In genomic region chr9:116980582-116980981, GRCh38 we compare ENCODE assay signal across 16 cellular contexts.
DNase-seq lines count a peak whose midpoint lies in the region; ATAC-seq, FAIRE-seq and TF ChIP-seq lines count a peak whose summit lies in the region.
"Had no signal": no experiment of that assay in that cellular context is flagged by ENCODE, and none has a peak within 500 bp of the region (broad histone marks: within the 10 kb centered on the region; RNA-seq: fewer than 3 reads in every experiment).

No MANE protein-coding gene starts in this region.

- no peak overlapping the region for H2BK15ac ChIP-seq in IMR-90 (ENCODE audit: low read depth, low read length)
- H2BK15ac ChIP-seq in H1 (ENCODE audit: low read length), result no peak overlapping the region

- H3K56ac ChIP-seq in IMR-90 (ENCODE audit: extremely low read depth, insufficient read depth, low read length) (no peak overlapping the region), H1 (replicated peaks; ENCODE audit: insufficient read length, low read depth, low read length) (no peak overlapping the region)

- H3K9ac ChIP-seq in IMR-90 (ENCODE audit: low read depth, low read length), result no peak overlapping the region
- no peak overlapping the region for H3K9ac ChIP-seq in H1 (replicated peaks in 1 of 4; ENCODE audit: extremely low read depth in 1 of 4, low read depth in 3 of 4, low read length in 3 of 4)
- no peak overlapping the region for H3K9ac ChIP-seq in neural cell (ENCODE audit: low read length)
- H3K9ac ChIP-seq: BLaER1 had no signal

- H3K79me2 ChIP-seq in H1 (ENCODE audit: control insufficient read depth in 1 of 2, insufficient read depth in 2 of 2, low read length in 2 of 2) (no peaks in the 10 kb centered on the region), neural cell (replicated peaks; ENCODE audit: insufficient read depth, low read length) (no peaks in the 10 kb centered on the region)

- BruUV-seq in IMR-90 (replicated peaks; lab: Mats Ljungman, UMichigan), result no TSS peak

- TF ChIP-seq RAD21 in A549 (conservative IDR thresholded peaks at IDR 0.05 in 1 of 2, IDR thresholded peaks at IDR 0.05 in 1 of 2) (no peak), IMR-90 (IDR thresholded peaks at IDR 0.05; ENCODE audit: low read length) (no peak), H1 (IDR thresholded peaks at IDR 0.05 in 1 of 2, conservative IDR thresholded peaks at IDR 0.05 in 1 of 2; ENCODE audit: low read depth in 2 of 2, low read length in 2 of 2) (no peak), neural cell (conservative IDR thresholded peaks at IDR 0.05) (peak; percentile 20)

- H3K23ac ChIP-seq in IMR-90 (ENCODE audit: low read depth, low read length) (no peak overlapping the region), H1 (ENCODE audit: insufficient read length) (no peak overlapping the region)

- DNase-seq in A549 (ENCODE audit: low read depth in 1 of 2, low spot score in 1 of 2) (no peak), IMR-90 (no peak), H1 (ENCODE audit: low read depth in 1 of 2, low spot score in 2 of 2) (no peak), NCI-H748 treated with DMSO at 0.1 percent for 48 hours (lab: John Stamatoyannopoulos, UW) (no peak), pons (ENCODE audit: low spot score) (no peak)
- DNase-seq: AML-193; Calu3; CD8-positive, alpha-beta T cell; DMS79 treated with DMSO at 0.1 percent for 48 hours; GF-D8; GOT3; H9 had no signal

- intact Hi-C loops in IMR-90 (cut with micrococcal nuclease), result no loop called here

- ATAC-seq in A549, result no peak
- ATAC-seq in IMR-90 (ENCODE audit: low read depth), result no peak
- ATAC-seq: CD8-positive, alpha-beta T cell had no signal

- H4K20me1 ChIP-seq in IMR-90 (ENCODE audit: insufficient read depth, low read length) (no peaks in the 10 kb centered on the region), H1 (replicated peaks in 1 of 2; ENCODE audit: control insufficient read depth in 1 of 2, insufficient read depth in 2 of 2, low read length in 2 of 2) (no peaks in the 10 kb centered on the region), neural cell (ENCODE audit: insufficient read depth) (no peaks in the 10 kb centered on the region)
- H4K20me1 ChIP-seq: BLaER1 had no signal

- H3K27ac ChIP-seq in A549, result no peak overlapping the region
- H3K27ac ChIP-seq in IMR-90 (ENCODE audit: insufficient read depth, low read length), result no peak overlapping the region
- no peak overlapping the region for H3K27ac ChIP-seq in H1 (ENCODE audit: low read depth, low read length)
- peak overlapping the region; percentile 29 for H3K27ac ChIP-seq in neural cell (ENCODE audit: low read length)
- H3K27ac ChIP-seq: BLaER1 had no signal

- H4K8ac ChIP-seq in IMR-90 (ENCODE audit: low read depth in 2 of 2, low read length in 2 of 2) (no peak overlapping the region), H1 (ENCODE audit: extremely low read depth, insufficient read depth, low read length) (no peak overlapping the region)

- H3K4me1 ChIP-seq in A549, result peaks cover 21% of the 10 kb centered on the region
- H3K4me1 ChIP-seq in IMR-90 (ENCODE audit: control insufficient read depth, insufficient read depth, low read length), result no peaks in the 10 kb centered on the region
- peaks cover under 1 to 10% (median 3%) of the 10 kb centered on the region in 4 experiments; a peak in 3 of 7 replicates for H3K4me1 ChIP-seq in H1 (replicated peaks in 1 of 4; ENCODE audit: control insufficient read depth in 3 of 4, insufficient read depth in 4 of 4, low read length in 3 of 4)

- CTCF ChIA-PET in A549 (lab: Yijun Ruan, JAX) (interaction anchor here (1.6 kb wide), 1 partner anchor 10 kb away, joined by 4 read pairs; no protein-coding TSS in a partner anchor), IMR-90 (lab: Yijun Ruan, JAX) (no interaction called here), H1 (lab: Charles Lee; ENCODE audit: partially characterized antibody) (interaction anchor here (0.6 kb wide), 1 partner anchor 912 kb away, joined by 3 read pairs; no protein-coding TSS in a partner anchor)

- no peaks in the 10 kb centered on the region for H3K36me3 ChIP-seq in IMR-90 (ENCODE audit: control insufficient read depth, insufficient read depth, low read length)
- H3K36me3 ChIP-seq in H1 (ENCODE audit: control insufficient read depth in 2 of 4, insufficient read depth in 4 of 4, low read length in 3 of 4), result no peaks in the 10 kb centered on the region
- H3K36me3 ChIP-seq in neural cell (ENCODE audit: insufficient read depth, low read length), result no peaks in the 10 kb centered on the region
- H3K36me3 ChIP-seq: BLaER1 had no signal

- H3K18ac ChIP-seq in IMR-90 (ENCODE audit: low read depth, low read length), result no peak overlapping the region
- no peak overlapping the region for H3K18ac ChIP-seq in H1 (ENCODE audit: extremely low read depth, low read length)

- FAIRE-seq in A549 (lab: Jason Lieb, UNC), result no peak
- FAIRE-seq in H1 (lab: Jason Lieb, UNC), result no peak
- FAIRE-seq: A204.1, HTR-8/SVneo had no signal

- H3K9me1 ChIP-seq in IMR-90 (ENCODE audit: insufficient read depth, low read length), result no peaks in the 10 kb centered on the region

- H3K9me2 ChIP-seq in neural cell (ENCODE audit: insufficient read depth, low read length), result no peaks in the 10 kb centered on the region

- TF ChIP-seq EP300 in A549 (IDR thresholded peaks at IDR 0.05) (no peak), H1 (IDR thresholded peaks at IDR 0.05; ENCODE audit: borderline replicate concordance in 1 of 2, low read depth in 2 of 2, low read length in 2 of 2) (no peak), neural cell (conservative IDR thresholded peaks at IDR 0.05; ENCODE audit: poor library complexity, severe bottlenecking) (peak; percentile 87)

- no peak overlapping the region for H3K4ac ChIP-seq in IMR-90 (ENCODE audit: low read depth, low read length)
- H3K4ac ChIP-seq in H1 (replicated peaks; ENCODE audit: insufficient read length, low read depth, low read length), result no peak overlapping the region

- H3F3A ChIP-seq in neural cell (ENCODE audit: insufficient read depth, low read length, poor library complexity, severe bottlenecking), result no peaks in the 10 kb centered on the region

- H3K14ac ChIP-seq in IMR-90 (replicated peaks; ENCODE audit: low read depth, low read length), result no peak overlapping the region
- no peak overlapping the region for H3K14ac ChIP-seq in H1 (ENCODE audit: insufficient read length)

- H2BK5ac ChIP-seq in IMR-90 (ENCODE audit: low read depth, low read length, poor library complexity, severe bottlenecking) (no peak overlapping the region), H1 (ENCODE audit: low read depth, low read length) (no peak overlapping the region)

- POLR2A ChIA-PET in A549 (lab: Yijun Ruan, JAX) (no interaction called here), IMR-90 (lab: Charles Lee; ENCODE audit: unreplicated experiment) (no interaction called here), H1 (lab: Charles Lee; ENCODE audit: partially characterized antibody) (no interaction called here)

- no peak overlapping the region for H2BK12ac ChIP-seq in H1 (ENCODE audit: low read depth, low read length)

- dilution Hi-C loops in IMR-90 (cut with HindIII; ENCODE audit: low sequenced_read_pairs, unreplicated experiment), result no loop called here

- H3K27me3 ChIP-seq in IMR-90 (ENCODE audit: control insufficient read depth, insufficient read depth, low read length) (no peaks in the 10 kb centered on the region), H1 (replicated peaks in 1 of 4; ENCODE audit: control insufficient read depth in 3 of 4, extremely low read depth in 1 of 4, insufficient read depth in 3 of 4, low read length in 3 of 4) (no peaks in the 10 kb centered on the region; a peak in 1 of 7 replicates), neural cell (ENCODE audit: insufficient read depth, low read depth, low read length) (no peaks in the 10 kb centered on the region)
- H3K27me3 ChIP-seq: BLaER1 had no signal

- no peak overlapping the region for H3K4me3 ChIP-seq in A549
- no peak overlapping the region for H3K4me3 ChIP-seq in IMR-90 (ENCODE audit: insufficient read depth, low read depth, low read length)
- H3K4me3 ChIP-seq in H1 (ENCODE audit: extremely low read depth in 1 of 4, insufficient read depth in 2 of 4, low read depth in 3 of 4, low read length in 4 of 4), result no peak overlapping the region
- H3K4me3 ChIP-seq in neural cell (ENCODE audit: low read length), result no peak overlapping the region
- H3K4me3 ChIP-seq: BLaER1 had no signal

- no peak overlapping the region for H2BK120ac ChIP-seq in IMR-90 (ENCODE audit: low read depth, low read length)
- no peak overlapping the region for H2BK120ac ChIP-seq in H1 (replicated peaks; ENCODE audit: low read depth, low read length)

- H3K23me2 ChIP-seq in H1 (ENCODE audit: low read depth, low read length), result no peaks in the 10 kb centered on the region

- no peak overlapping the region for H2BK20ac ChIP-seq in IMR-90 (ENCODE audit: low read depth, low read length)
- H2BK20ac ChIP-seq in H1 (ENCODE audit: low read length), result no peak overlapping the region

- H4K5ac ChIP-seq in IMR-90 (ENCODE audit: low read depth, low read length) (no peak overlapping the region), H1 (ENCODE audit: insufficient read length, low read depth, low read length) (no peak overlapping the region)

- no peak for TF ChIP-seq POLR2A in A549 (IDR thresholded peaks at IDR 0.05; ENCODE audit: low read length)
- no peak for TF ChIP-seq POLR2A in IMR-90 (IDR thresholded peaks at IDR 0.05; ENCODE audit: low read depth, low read length)
- TF ChIP-seq POLR2A in H1 (IDR thresholded peaks at IDR 0.05; ENCODE audit: control extremely low read depth in 1 of 2, low read depth in 2 of 2, low read length in 2 of 2), result no peak

- no peaks in the 10 kb centered on the region for H3K9me3 ChIP-seq in A549
- no peaks in the 10 kb centered on the region for H3K9me3 ChIP-seq in IMR-90 (ENCODE audit: control insufficient read depth, insufficient read depth, low read length)
- no peaks in the 10 kb centered on the region for H3K9me3 ChIP-seq in H1 (ENCODE audit: insufficient read depth in 2 of 2, low read depth in 1 of 2, low read length in 1 of 2)
- H3K9me3 ChIP-seq in neural cell (ENCODE audit: low read length), result no peaks in the 10 kb centered on the region
- H3K9me3 ChIP-seq: BLaER1 had no signal

- H2AK9ac ChIP-seq in IMR-90 (replicated peaks; ENCODE audit: low read depth, low read length, poor library complexity), result no peak overlapping the region

- H3K79me1 ChIP-seq in IMR-90 (ENCODE audit: low read depth in 1 of 2, low read length in 2 of 2), result no peaks in the 10 kb centered on the region
- no peaks in the 10 kb centered on the region for H3K79me1 ChIP-seq in H1 (ENCODE audit: low read depth, low read length)

- H4K91ac ChIP-seq in IMR-90 (ENCODE audit: insufficient read depth, low read depth, low read length), result no peak overlapping the region
- no peak overlapping the region for H4K91ac ChIP-seq in H1 (replicated peaks; ENCODE audit: insufficient read length, low read length)

- in situ Hi-C loops in IMR-90 (cut with MboI; ENCODE audit: low sequenced_read_pairs), result no loop called here

- H2AFZ ChIP-seq in IMR-90 (replicated peaks; ENCODE audit: low read length, poor library complexity) (no peak overlapping the region), H1 (ENCODE audit: low read length) (no peak overlapping the region), neural cell (ENCODE audit: low read depth, low read length) (no peak overlapping the region)

- TF ChIP-seq CTCF in A549 (IDR thresholded peaks at IDR 0.05) (no peak), IMR-90 (conservative IDR thresholded peaks at IDR 0.05; ENCODE audit: low read depth, low read length) (no peak), H1 (IDR thresholded peaks at IDR 0.05; ENCODE audit: control extremely low read depth in 1 of 3, insufficient read depth in 1 of 3, low read depth in 1 of 3, low read length in 3 of 3) (no peak), neural cell (IDR thresholded peaks at IDR 0.05; ENCODE audit: poor library complexity, severe bottlenecking) (no peak)

- no peak overlapping the region for H3K4me2 ChIP-seq in A549
- no peak overlapping the region for H3K4me2 ChIP-seq in IMR-90 (ENCODE audit: low read depth, low read length)
- no peak overlapping the region for H3K4me2 ChIP-seq in H1 (ENCODE audit: insufficient read depth in 1 of 2, low read depth in 2 of 2, low read length in 2 of 2)
- H3K4me2 ChIP-seq in neural cell (ENCODE audit: low read length), result peak overlapping the region; percentile 4
- H3K4me2 ChIP-seq: BLaER1 had no signal

- H2AK5ac ChIP-seq in IMR-90 (ENCODE audit: low read depth, low read length), result no peak overlapping the region
- no peak overlapping the region for H2AK5ac ChIP-seq in H1 (ENCODE audit: low read depth, low read length)

Comparison
In these comparisons a context has a peak if more than half of its experiments do, and no peak if none do; other contexts are left out.
1. Of the 18 proteins assayed by ChIP-seq in both H1 and A549: peak only in H1: none; only in A549: none; in both: MAFK; in neither: 17.